In the genomic region with DNA sequence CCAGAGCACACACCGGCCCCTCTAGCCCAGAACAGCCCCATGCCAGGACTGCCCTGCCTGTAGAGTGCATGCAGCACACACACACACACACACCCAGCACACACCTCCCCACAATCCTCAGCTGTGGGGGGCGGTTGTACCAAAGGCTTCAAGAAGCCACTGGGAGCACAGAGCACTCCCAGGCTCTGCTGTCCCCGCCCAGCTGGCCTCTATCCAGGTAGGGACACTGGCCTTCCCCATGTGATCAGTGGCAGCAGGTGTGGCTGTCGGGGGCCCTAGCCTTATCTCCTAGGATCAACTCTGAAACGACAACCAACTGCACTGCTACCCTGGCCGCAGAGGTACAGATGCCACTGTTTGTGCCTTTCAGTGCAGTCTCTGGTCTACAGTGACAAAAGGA, we compare ENCODE assay signal across 14 cellular contexts. TPM values are rescaled to one million over a fixed set of nuclear protein-coding genes. Genes with fewer than 3 reads are reported as not detected.
A peak's percentile ranks its signal among the peaks of the same experiment; 100 is the strongest.
DNase-seq lines count a peak whose midpoint lies in the region; ATAC-seq and TF ChIP-seq lines count a peak whose summit lies in the region.
"Had no signal": no experiment of that assay in that cellular context is flagged by ENCODE, and none has a peak within 500 bp of the region (broad histone marks: within the 10 kb centered on the region; RNA-seq: fewer than 3 reads in every experiment).

No MANE protein-coding gene starts in this region.

- peaks cover 20% of the 10 kb centered on the region for H3K79me2 ChIP-seq in SU-DHL-6 (ENCODE audit: insufficient read depth, low read length)

- H3K27me3 ChIP-seq in SU-DHL-6 (ENCODE audit: low read length): no peaks in the 10 kb centered on the region
- H3K27me3 ChIP-seq: BE2C, SJCRH30 had no signal

- H3K4me3 ChIP-seq in SU-DHL-6 (ENCODE audit: insufficient read depth, low read length, poor library complexity, severe bottlenecking) (no peak overlapping the region), fibroblast of the aortic adventitia (ENCODE audit: low read depth, low read length) (peak overlapping the region; percentile 6)
- H3K4me3 ChIP-seq: SJCRH30 had no signal

- TF ChIP-seq CTCF in SU-DHL-6 (IDR thresholded peaks at IDR 0.05; ENCODE audit: insufficient read depth, low read length, poor library complexity, severe bottlenecking) (no peak), fibroblast of the aortic adventitia (IDR thresholded peaks at IDR 0.05; ENCODE audit: insufficient read depth, low read length) (no peak)

- H3K36me3 ChIP-seq in SU-DHL-6 (ENCODE audit: low read length): no peaks in the 10 kb centered on the region

- peak overlapping the region; percentile 92 for H3K4me3 Mint-ChIP-seq in activated naive CD4-positive, alpha-beta T cell treated with anti-CD3 and anti-CD28 coated beads for 36 hours
- peak overlapping the region; percentile 95 for H3K4me3 Mint-ChIP-seq in stimulated activated memory B cell treated with anti-CD40 and anti-IgM and Interleukin-4, amounts not matched to agents 10 μg/mL and 1 μg/mL and 100 μg/mL, for 72 hours

- no peaks in the 10 kb centered on the region for H3K9me3 ChIP-seq in SU-DHL-6 (ENCODE audit: insufficient read depth, low read length)
- H3K9me3 ChIP-seq: BE2C, SJCRH30 had no signal

- H4K20me1 ChIP-seq in SU-DHL-6 (ENCODE audit: low read depth, low read length): no peaks in the 10 kb centered on the region

- intact Hi-C loops in activated naive CD4-positive, alpha-beta T cell treated with anti-CD3 and anti-CD28 coated beads for 36 hours (cut with micrococcal nuclease): loop anchor here (5.0 kb wide), 2 partner anchors 56 to 59 kb away; a partner anchor contains a TSS

- H2AFZ ChIP-seq in SU-DHL-6 (ENCODE audit: low read depth, low read length, severe bottlenecking): no peak overlapping the region

- peaks cover 39% of the 10 kb centered on the region for H3K4me1 Mint-ChIP-seq in activated naive CD4-positive, alpha-beta T cell treated with anti-CD3 and anti-CD28 coated beads for 36 hours (ENCODE audit: low read depth)
- peaks cover 56% of the 10 kb centered on the region for H3K4me1 Mint-ChIP-seq in stimulated activated memory B cell treated with anti-CD40 and anti-IgM and Interleukin-4, amounts not matched to agents 10 μg/mL and 1 μg/mL and 100 μg/mL, for 72 hours

- peaks cover 9% of the 10 kb centered on the region for H3K36me3 Mint-ChIP-seq in activated naive CD4-positive, alpha-beta T cell treated with anti-CD3 and anti-CD28 coated beads for 36 hours (ENCODE audit: low read depth)
- peaks cover 42% of the 10 kb centered on the region for H3K36me3 Mint-ChIP-seq in stimulated activated memory B cell treated with anti-CD40 and anti-IgM and Interleukin-4, amounts not matched to agents 10 μg/mL and 1 μg/mL and 100 μg/mL, for 72 hours

- H3K4me2 ChIP-seq in SU-DHL-6 (ENCODE audit: low read depth, low read length, poor library complexity, severe bottlenecking): peak overlapping the region; percentile 79

- H3K9me2 ChIP-seq in SU-DHL-6 (replicated peaks; ENCODE audit: insufficient read depth, low read length): no peaks in the 10 kb centered on the region

- CTCF ChIA-PET in activated naive CD4-positive, alpha-beta T cell treated with anti-CD3 and anti-CD28 coated beads for 36 hours (lab: Charles Lee): interaction anchor here (1.2 kb wide), 1 partner anchor 21 kb away, joined by 3 read pairs; no protein-coding TSS in a partner anchor

- H3K27ac Mint-ChIP-seq in activated naive CD4-positive, alpha-beta T cell treated with anti-CD3 and anti-CD28 coated beads for 36 hours: no peak overlapping the region
- no peak overlapping the region for H3K27ac Mint-ChIP-seq in stimulated activated memory B cell treated with anti-CD40 and anti-IgM and Interleukin-4, amounts not matched to agents 10 μg/mL and 1 μg/mL and 100 μg/mL, for 72 hours

- H3K27ac ChIP-seq in SU-DHL-6 (ENCODE audit: low read depth, low read length): no peak overlapping the region
- H3K27ac ChIP-seq: SJCRH30 had no signal

- ATAC-seq in stimulated activated memory B cell treated with anti-CD40 and anti-IgM and Interleukin-4, amounts not matched to agents 10 μg/mL and 1 μg/mL and 100 μg/mL, for 72 hours: no peak
- no peak for ATAC-seq in GM21737 (IDR thresholded peaks at IDR 0.05; ENCODE audit: unreplicated experiment)
- no peak for ATAC-seq in HG02678 (IDR thresholded peaks at IDR 0.05; ENCODE audit: unreplicated experiment)
- ATAC-seq: HCT116 had no signal

- H3K9ac ChIP-seq in SU-DHL-6 (ENCODE audit: low read length): no peak overlapping the region

- no peaks in the 10 kb centered on the region for H3K9me3 Mint-ChIP-seq in activated naive CD4-positive, alpha-beta T cell treated with anti-CD3 and anti-CD28 coated beads for 36 hours
- H3K9me3 Mint-ChIP-seq in stimulated activated memory B cell treated with anti-CD40 and anti-IgM and Interleukin-4, amounts not matched to agents 10 μg/mL and 1 μg/mL and 100 μg/mL, for 72 hours: no peaks in the 10 kb centered on the region

- H3F3A ChIP-seq in SU-DHL-6 (ENCODE audit: insufficient read depth): no peaks in the 10 kb centered on the region

- no peaks in the 10 kb centered on the region for H3K27me3 Mint-ChIP-seq in activated naive CD4-positive, alpha-beta T cell treated with anti-CD3 and anti-CD28 coated beads for 36 hours (ENCODE audit: low read depth)
- H3K27me3 Mint-ChIP-seq in stimulated activated memory B cell treated with anti-CD40 and anti-IgM and Interleukin-4, amounts not matched to agents 10 μg/mL and 1 μg/mL and 100 μg/mL, for 72 hours: no peaks in the 10 kb centered on the region

- DNase-seq in activated naive CD4-positive, alpha-beta T cell treated with anti-CD3 and anti-CD28 coated beads for 36 hours: no peak
- no peak for DNase-seq in activated naive CD4-positive, alpha-beta T cell treated with Interleukin-2 at 50 U/mL for 16 hours
- DNase-seq in fibroblast of the aortic adventitia (ENCODE audit: low read depth): no peak
- DNase-seq in GM19240 (ENCODE audit: insufficient read length, low spot score): no peak
- DNase-seq: BE2C, NCI-H524 treated with DMSO at 0.1 percent for 48 hours, occipital lobe had no signal

RNA-seq across cellular contexts. Expression of a gene that starts 2.0 kb away (rescaled TPM):
- total RNA-seq in activated naive CD4-positive, alpha-beta T cell treated with anti-CD3 and anti-CD28 coated beads for 36 hours: 10 to 100 TPM; 34.8 to 36.6 TPM
- total RNA-seq in fibroblast of the aortic adventitia (ENCODE audit: low replicate concordance): 25.7 and 28.0 TPM in 2 replicates

RNA-seq across cellular contexts. Expression of a gene that starts 2.1 kb away (rescaled TPM):
- total RNA-seq in activated naive CD4-positive, alpha-beta T cell treated with anti-CD3 and anti-CD28 coated beads for 36 hours: 10 to 100 TPM; 48.2 to 49.9 TPM
- 43.5 and 51.5 TPM in 2 replicates for total RNA-seq in fibroblast of the aortic adventitia (ENCODE audit: low replicate concordance)

RNA-seq across cellular contexts. Expression of a gene that starts 14.2 kb away (rescaled TPM):
- total RNA-seq in activated naive CD4-positive, alpha-beta T cell treated with anti-CD3 and anti-CD28 coated beads for 36 hours: 1 to 10 TPM; 2.1 to 2.6 TPM
- 8.0 and 10.5 TPM in 2 replicates for total RNA-seq in fibroblast of the aortic adventitia (ENCODE audit: low replicate concordance)

RNA-seq across cellular contexts. Expression of a gene that starts 14.5 kb away (rescaled TPM):
- not detected for total RNA-seq in activated naive CD4-positive, alpha-beta T cell treated with anti-CD3 and anti-CD28 coated beads for 36 hours
- not detected in 2 replicates for total RNA-seq in fibroblast of the aortic adventitia (ENCODE audit: low replicate concordance)
- total RNA-seq: occipital lobe, SJCRH30, subcutaneous adipose tissue had no signal

RNA-seq across cellular contexts. Expression of a gene that starts 16.5 kb away (rescaled TPM):
- total RNA-seq in activated naive CD4-positive, alpha-beta T cell treated with anti-CD3 and anti-CD28 coated beads for 36 hours: not detected
- not detected in 2 replicates for total RNA-seq in fibroblast of the aortic adventitia (ENCODE audit: low replicate concordance)
- total RNA-seq: subcutaneous adipose tissue had no signal
